ENCODE assay signal across 1 cellular context in the genomic region with DNA sequence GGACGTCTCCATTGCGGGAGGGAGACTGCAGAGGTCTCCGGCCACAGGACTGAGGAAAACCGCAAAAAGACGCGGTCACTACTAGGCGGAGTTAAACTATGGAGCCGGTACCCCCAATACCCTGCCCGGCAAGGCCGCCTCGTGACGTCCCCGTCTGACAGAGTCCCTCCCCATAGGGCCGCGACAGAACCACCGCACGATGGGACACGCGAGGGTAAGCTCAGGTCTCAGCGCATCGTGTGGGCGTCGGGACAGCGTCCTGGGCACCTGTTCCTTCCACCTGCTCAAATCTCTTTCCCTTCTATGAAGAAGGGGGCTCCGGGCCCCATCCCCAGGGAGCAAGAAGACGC.
TF ChIP-seq lines count a peak whose summit lies in the region.

No MANE protein-coding gene starts in this region.

TF ChIP-seq in K562, 482 proteins besides CTCF, POLR2A, EP300 and RAD21 (continued from another document):
- TF ChIP-seq, protein P1, sequence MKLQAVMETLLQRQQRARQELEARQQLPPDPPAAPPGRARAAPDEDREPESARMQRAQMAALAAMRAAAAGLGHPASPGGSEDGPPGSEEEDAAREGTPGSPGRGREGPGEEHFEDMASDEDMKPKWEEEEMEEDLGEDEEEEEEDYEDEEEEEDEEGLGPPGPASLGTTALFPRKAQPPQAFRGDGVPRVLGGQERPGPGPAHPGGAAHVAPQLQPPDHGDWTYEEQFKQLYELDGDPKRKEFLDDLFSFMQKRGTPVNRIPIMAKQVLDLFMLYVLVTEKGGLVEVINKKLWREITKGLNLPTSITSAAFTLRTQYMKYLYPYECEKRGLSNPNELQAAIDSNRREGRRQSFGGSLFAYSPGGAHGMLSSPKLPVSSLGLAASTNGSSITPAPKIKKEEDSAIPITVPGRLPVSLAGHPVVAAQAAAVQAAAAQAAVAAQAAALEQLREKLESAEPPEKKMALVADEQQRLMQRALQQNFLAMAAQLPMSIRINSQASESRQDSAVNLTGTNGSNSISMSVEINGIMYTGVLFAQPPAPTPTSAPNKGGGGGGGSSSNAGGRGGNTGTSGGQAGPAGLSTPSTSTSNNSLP (IDR thresholded peaks at IDR 0.05; ENCODE audit: borderline replicate concordance, low read depth, low read length), result no peak
- TF ChIP-seq MTA2 (IDR thresholded peaks at IDR 0.05; ENCODE audit: low read depth) (no peak), EGR1 (conservative IDR thresholded peaks at IDR 0.05) (peak; percentile 51), CREBBP (IDR thresholded peaks at IDR 0.05; ENCODE audit: low read depth, low read length) (no peak), SIX5 (IDR thresholded peaks at IDR 0.05; ENCODE audit: borderline replicate concordance in 1 of 2, insufficient read depth in 1 of 2, low read depth in 1 of 2, low read length in 2 of 2) (no peak), ARHGAP35 (IDR thresholded peaks at IDR 0.05; ENCODE audit: partially characterized antibody) (no peak), FIP1L1 (IDR thresholded peaks at IDR 0.05; ENCODE audit: low read depth, low read length, poor library complexity, severe bottlenecking) (no peak), CREB1 (IDR thresholded peaks at IDR 0.05) (no peak), CREB1 (CRISPR knock-in tag; IDR thresholded peaks at IDR 0.05) (peak; percentile 16; the same call in 1 of the 2 replicates), ZNF696 (CRISPR knock-in tag; conservative IDR thresholded peaks at IDR 0.05) (no peak), HMGN3 (IDR thresholded peaks at IDR 0.05; ENCODE audit: borderline replicate concordance, extremely low read depth, insufficient read length, low read depth, low read length) (no peak), MTA3 (IDR thresholded peaks at IDR 0.05; ENCODE audit: borderline replicate concordance) (no peak; the same call in 1 of the 2 replicates), GABPB2 (CRISPR knock-in tag; conservative IDR thresholded peaks at IDR 0.05) (no peak), ZNF41 (CRISPR knock-in tag; conservative IDR thresholded peaks at IDR 0.05) (0 out of 2 replicates have a peak, but pooled peaks have one; percentile 7), HDAC1 (IDR thresholded peaks at IDR 0.05) (no peak), PHB (CRISPR knock-in tag; IDR thresholded peaks at IDR 0.05) (no peak)
- TF ChIP-seq, protein P2, sequence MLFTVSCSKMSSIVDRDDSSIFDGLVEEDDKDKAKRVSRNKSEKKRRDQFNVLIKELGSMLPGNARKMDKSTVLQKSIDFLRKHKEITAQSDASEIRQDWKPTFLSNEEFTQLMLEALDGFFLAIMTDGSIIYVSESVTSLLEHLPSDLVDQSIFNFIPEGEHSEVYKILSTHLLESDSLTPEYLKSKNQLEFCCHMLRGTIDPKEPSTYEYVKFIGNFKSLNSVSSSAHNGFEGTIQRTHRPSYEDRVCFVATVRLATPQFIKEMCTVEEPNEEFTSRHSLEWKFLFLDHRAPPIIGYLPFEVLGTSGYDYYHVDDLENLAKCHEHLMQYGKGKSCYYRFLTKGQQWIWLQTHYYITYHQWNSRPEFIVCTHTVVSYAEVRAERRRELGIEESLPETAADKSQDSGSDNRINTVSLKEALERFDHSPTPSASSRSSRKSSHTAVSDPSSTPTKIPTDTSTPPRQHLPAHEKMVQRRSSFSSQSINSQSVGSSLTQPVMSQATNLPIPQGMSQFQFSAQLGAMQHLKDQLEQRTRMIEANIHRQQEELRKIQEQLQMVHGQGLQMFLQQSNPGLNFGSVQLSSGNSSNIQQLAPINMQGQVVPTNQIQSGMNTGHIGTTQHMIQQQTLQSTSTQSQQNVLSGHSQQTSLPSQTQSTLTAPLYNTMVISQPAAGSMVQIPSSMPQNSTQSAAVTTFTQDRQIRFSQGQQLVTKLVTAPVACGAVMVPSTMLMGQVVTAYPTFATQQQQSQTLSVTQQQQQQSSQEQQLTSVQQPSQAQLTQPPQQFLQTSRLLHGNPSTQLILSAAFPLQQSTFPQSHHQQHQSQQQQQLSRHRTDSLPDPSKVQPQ (CRISPR knock-in tag; IDR thresholded peaks at IDR 0.05; ENCODE audit: borderline replicate concordance), result no peak
